Comparison of ENCODE assay signal across 1 cellular context in genomic region chr4:128831526-128832252, GRCh38.
TF ChIP-seq lines count a peak whose summit lies in the region.

No MANE protein-coding gene starts in this region.

TF ChIP-seq in K562, 482 proteins besides CTCF, POLR2A, EP300 and RAD21 (continued from another document):
- TF ChIP-seq PBX2 (CRISPR knock-in tag; IDR thresholded peaks at IDR 0.05; ENCODE audit: low read depth) (no peak), PBX2 (tag; conservative IDR thresholded peaks at IDR 0.05; ENCODE audit: low read depth) (peak; percentile 60; the same call in 1 of the 2 replicates), ZKSCAN3 (CRISPR knock-in tag; IDR thresholded peaks at IDR 0.05) (no peak), HDAC2 (IDR thresholded peaks at IDR 0.05) (no peak), SREBF2 (CRISPR knock-in tag; IDR thresholded peaks at IDR 0.05) (no peak), JUND (IDR thresholded peaks at IDR 0.05; ENCODE audit: borderline replicate concordance, low read depth, low read length) (no peak), JUND (tag; IDR thresholded peaks at IDR 0.05; ENCODE audit: borderline replicate concordance, low read depth, low read length) (no peak), RERE (CRISPR knock-in tag; IDR thresholded peaks at IDR 0.05; ENCODE audit: borderline replicate concordance) (no peak), HDAC6 (IDR thresholded peaks at IDR 0.05; ENCODE audit: low read depth, low read length) (no peak), RFX1 (IDR thresholded peaks at IDR 0.05) (0 out of 2 replicates have a peak, but pooled peaks have one; percentile 28), KLF1 (tag; IDR thresholded peaks at IDR 0.05) (no peak), MAFG (tag; conservative IDR thresholded peaks at IDR 0.05) (peak; percentile 55)
